In genomic region chr20:31821427-31821826, GRCh38 we compare ENCODE assay signal across 20 cellular contexts. TPM values are rescaled to one million over a fixed set of nuclear protein-coding genes. Genes with fewer than 3 reads are reported as not detected.
DNase-seq lines count a peak whose midpoint lies in the region; ATAC-seq and TF ChIP-seq lines count a peak whose summit lies in the region.
"Had no signal": no experiment of that assay in that cellular context is flagged by ENCODE, and none has a peak within 500 bp of the region (broad histone marks: within the 10 kb centered on the region; RNA-seq: fewer than 3 reads in every experiment).

No MANE protein-coding gene starts in this region.

- H3K27ac ChIP-seq in ascending aorta = peak overlapping the region; percentile 53 to 79
- H3K27ac ChIP-seq in gastrocnemius medialis = peak overlapping the region; percentile 82 to 95 (median 93)
- H3K27ac ChIP-seq: HL-60, Peyer's patch had no signal

- no peaks in the 10 kb centered on the region for H3K9me3 ChIP-seq in ascending aorta
- no peaks in the 10 kb centered on the region for H3K9me3 ChIP-seq in gastrocnemius medialis
- H3K9me3 ChIP-seq: BE2C, Peyer's patch had no signal

- no peak for TF ChIP-seq POLR2A in gastrocnemius medialis (IDR thresholded peaks at IDR 0.05)

- intact Hi-C loops in ascending aorta (cut with DNase I) = loop anchor here (10.0 kb wide), 1 partner anchor 383 kb away; the partner anchor contains the start of genes PLAGL2 and POFUT1
- intact Hi-C loops in gastrocnemius medialis (cut with DNase I; ENCODE audit: low total_unique reads) = no loop called here

- no peak for TF ChIP-seq CTCF in ascending aorta (IDR thresholded peaks at IDR 0.05)
- TF ChIP-seq CTCF in gastrocnemius medialis (IDR thresholded peaks at IDR 0.05 in 4 of 5, conservative IDR thresholded peaks at IDR 0.05 in 1 of 5) = no peak

- H3K4me3 ChIP-seq in ascending aorta (no peak overlapping the region), gastrocnemius medialis (peak overlapping the region in 3 of 4 donors; percentile 62 to 68 (median 66))
- H3K4me3 ChIP-seq: Peyer's patch had no signal

- H3K4me1 ChIP-seq in ascending aorta = peaks cover 9 to 29% of the 10 kb centered on the region in 2 donors
- peaks cover 49 to 81% of the 10 kb centered on the region in 2 donors for H3K4me1 ChIP-seq in gastrocnemius medialis
- H3K4me1 ChIP-seq: BE2C had no signal

- H3K27me3 ChIP-seq in ascending aorta = no peaks in the 10 kb centered on the region
- no peaks in the 10 kb centered on the region for H3K27me3 ChIP-seq in gastrocnemius medialis
- H3K27me3 ChIP-seq: BE2C, Peyer's patch had no signal

- no peaks in the 10 kb centered on the region for H3K36me3 Mint-ChIP-seq in activated T-cell treated with anti-CD3 and anti-CD28 coated beads, Interleukin-2, amount 50 U/mL, for 24 hours (ENCODE audit: low read depth)
- H3K36me3 Mint-ChIP-seq: CD4-positive, alpha-beta memory T cell had no signal

- no peaks in the 10 kb centered on the region for H3K27me3 Mint-ChIP-seq in activated T-cell treated with anti-CD3 and anti-CD28 coated beads, Interleukin-2, amount 50 U/mL, for 24 hours

- in situ Hi-C loops in gastrocnemius medialis (cut with MboI; ENCODE audit: low sequenced_read_pairs in 4 of 4) = loop anchor here in 3 of 4 donors (10.0 to 25.0 kb wide), 4 partner anchors 87 to 213 kb away; partner anchors contain the start of genes PDRG1 (in 1 of the 3) and TPX2 (in 1 of the 3)

- H3K4me3 Mint-ChIP-seq in activated T-cell treated with anti-CD3 and anti-CD28 coated beads, Interleukin-2, amount 50 U/mL, for 24 hours = no peak overlapping the region

- ATAC-seq in gastrocnemius medialis (peak in 1 of 2 donors; percentile 47), HG03196 (IDR thresholded peaks at IDR 0.05; ENCODE audit: unreplicated experiment) (no peak)

- no peaks in the 10 kb centered on the region for H3K9me3 Mint-ChIP-seq in activated T-cell treated with anti-CD3 and anti-CD28 coated beads, Interleukin-2, amount 50 U/mL, for 24 hours
- H3K9me3 Mint-ChIP-seq: CD4-positive, alpha-beta memory T cell had no signal

- DNase-seq in NCI-H69 (lab: John Stamatoyannopoulos, UW) (peak; percentile 32), ascending aorta (ENCODE audit: low spot score in 2 of 2) (peak in 1 of 2 donors; percentile 61), gastrocnemius medialis (peak in 1 of 2 donors; percentile 82)
- DNase-seq in activated T-cell treated with anti-CD3 and anti-CD28 coated beads, Interleukin-2, amount 50 U/mL, for 24 hours = no peak
- no peak for DNase-seq in activated CD4-positive, CD25-positive, alpha-beta regulatory T cell treated with anti-CD3 and anti-CD28 coated beads, Interleukin-2, amount 50 U/mL, for 72 hours
- DNase-seq: BE2C; CD4-positive, alpha-beta memory T cell; GF-D8; KG1; NCI-H1048; NCI-H146; NCI-H2107; NCI-H345; NCI-H748 treated with DMSO at 0.1 percent for 48 hours; Peyer's patch; SHP77 had no signal

- no peaks in the 10 kb centered on the region for H3K36me3 ChIP-seq in ascending aorta
- no peaks in the 10 kb centered on the region for H3K36me3 ChIP-seq in gastrocnemius medialis
- H3K36me3 ChIP-seq: BE2C, Peyer's patch had no signal

- H3K27ac Mint-ChIP-seq in activated T-cell treated with anti-CD3 and anti-CD28 coated beads, Interleukin-2, amount 50 U/mL, for 24 hours = no peak overlapping the region
- H3K27ac Mint-ChIP-seq: CD4-positive, alpha-beta memory T cell had no signal

- peaks cover 2% of the 10 kb centered on the region for H3K4me1 Mint-ChIP-seq in activated T-cell treated with anti-CD3 and anti-CD28 coated beads, Interleukin-2, amount 50 U/mL, for 24 hours (ENCODE audit: low read depth)

RNA-seq across cellular contexts. Expression of gene MYLK2, which starts 2.3 kb away (rescaled TPM):
- total RNA-seq in ascending aorta (not detected), gastrocnemius medialis (100 to 1,000 TPM in 2 of 4 donors, 10 to 100 TPM in 2; 17.2 to 255 (median 88.4) TPM)
- total RNA-seq: CD4-positive, alpha-beta memory T cell had no signal

RNA-seq across cellular contexts. Expression of gene FOXS1, which starts 24.0 kb away (rescaled TPM):
- total RNA-seq in ascending aorta = 21.8 TPM
- total RNA-seq in gastrocnemius medialis = under 1 TPM in 1 of 4 donors, not detected in 3; 0.33 TPM
- total RNA-seq: CD4-positive, alpha-beta memory T cell; H1; Peyer's patch had no signal

RNA-seq across cellular contexts. Expression of gene DUSP15, which starts 48.9 kb away (rescaled TPM):
- total RNA-seq in ascending aorta (13.0 TPM), gastrocnemius medialis (1 to 10 TPM in 1 of 4 donors, not detected in 3; 1.1 TPM)
- total RNA-seq: CD4-positive, alpha-beta memory T cell had no signal

RNA-seq across cellular contexts. Expression of gene TTLL9, which starts 49.0 kb away (rescaled TPM):
- not detected for total RNA-seq in ascending aorta
- not detected for total RNA-seq in gastrocnemius medialis
- total RNA-seq: CD4-positive, alpha-beta memory T cell; H1; M059J had no signal

Comparison
In these comparisons a context has a peak if more than half of its experiments do, and no peak if none do; other contexts are left out.
1. H3K4me3 ChIP-seq: peak in gastrocnemius medialis (3 of 4); none in ascending aorta (0 of 2).
2. RNA of gene MYLK2, which starts 2.3 kb away (total RNA-seq): 17.2 to 255 TPM in gastrocnemius medialis; not detected in ascending aorta (single experiment); every median in the first group is over 10 times any median in the second.
3. RNA of gene FOXS1, which starts 24.0 kb away (total RNA-seq): 21.8 TPM in ascending aorta (single experiment); 0.33 TPM in gastrocnemius medialis; every median in the first group is over 10 times any median in the second.